In the genomic region with DNA sequence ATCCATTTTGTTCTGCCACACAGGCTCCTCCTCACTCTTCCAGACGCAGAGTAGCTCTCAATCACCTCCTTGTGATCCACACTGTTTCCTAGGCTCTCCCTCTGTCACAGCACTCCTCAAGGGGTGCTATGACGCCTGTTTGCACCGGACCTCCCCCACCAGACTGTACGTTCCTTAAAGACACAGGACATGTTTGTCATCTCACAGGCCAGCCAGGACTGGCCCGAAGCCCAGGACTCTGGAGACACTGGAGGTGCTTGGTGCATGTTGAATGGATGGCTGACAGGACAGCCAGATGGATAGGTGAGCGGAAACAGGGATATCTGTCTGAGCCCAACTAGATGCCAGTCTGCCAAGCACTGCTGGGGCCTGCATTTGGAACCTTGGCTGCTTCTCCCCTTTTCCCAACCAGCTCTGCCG, we compare ENCODE assay signal across 15 cellular contexts. TPM values are rescaled to one million over a fixed set of nuclear protein-coding genes. Genes with fewer than 3 reads are reported as not detected.
DNase-seq lines count a peak whose midpoint lies in the region; ATAC-seq and TF ChIP-seq lines count a peak whose summit lies in the region.
"Had no signal": no experiment of that assay in that cellular context is flagged by ENCODE, and none has a peak within 500 bp of the region (broad histone marks: within the 10 kb centered on the region; RNA-seq: fewer than 3 reads in every experiment).

No MANE protein-coding gene starts in this region.

- BruUV-seq in MCF 10A (replicated peaks; lab: Mats Ljungman, UMichigan): no TSS peak

- H3K4me3 Mint-ChIP-seq in MCF 10A (ENCODE audit: unreplicated experiment): no peak overlapping the region

- peak; percentile 72 to 85 for DNase-seq in breast epithelium (ENCODE audit: low spot score in 2 of 2)
- DNase-seq in MCF 10A (ENCODE audit: unreplicated experiment): no peak
- peak; percentile 67 for DNase-seq in medulla oblongata (ENCODE audit: extremely low spot score)
- DNase-seq in NOMO-1 (lab: John Stamatoyannopoulos, UW; ENCODE audit: unreplicated experiment in 2 of 2): no peak
- no peak for DNase-seq in activated CD8-positive, alpha-beta memory T cell treated with anti-CD3 and anti-CD28 coated beads, Interleukin-2, amount 50 U/mL, for 4 hours
- DNase-seq: activated effector memory CD4-positive, alpha-beta T cell treated with Interleukin-2 at 50 U/mL for 16 hours; mesendoderm; NCI-H2107; stimulated activated CD4-positive, alpha-beta T cell treated with anti-CD3 and anti-CD28 coated beads, Interleukin-2, amount 100 ng/mL, for 24 hours had no signal

- no peak for TF ChIP-seq POLR2A in breast epithelium (IDR thresholded peaks at IDR 0.05)

- POLR2A ChIA-PET in MCF 10A (lab: Yijun Ruan, JAX): interaction anchor here (0.6 to 0.9 kb wide), 2 partner anchors 14 to 164 kb away, joined by 3 read pairs; no protein-coding TSS in a partner anchor

- H3K9me3 ChIP-seq in breast epithelium: no peaks in the 10 kb centered on the region
- H3K9me3 ChIP-seq: esophagus muscularis mucosa, pancreas had no signal

- peaks cover 13% of the 10 kb centered on the region for H3K36me3 Mint-ChIP-seq in MCF 10A (ENCODE audit: insufficient read depth, unreplicated experiment)

- intact Hi-C loops in breast epithelium (cut with DNase I; ENCODE audit: low total_unique reads): loop anchor here (2.0 kb wide), 1 partner anchor 19 kb away; no protein-coding TSS in a partner anchor
- intact Hi-C loops in MCF 10A (cut with micrococcal nuclease): no loop called here

- peaks cover 19% of the 10 kb centered on the region for H3K4me1 Mint-ChIP-seq in MCF 10A (ENCODE audit: insufficient read depth, unreplicated experiment)

- peaks cover 8 to 14% of the 10 kb centered on the region in 2 donors for H3K4me1 ChIP-seq in breast epithelium

- H3K27ac ChIP-seq in breast epithelium (peak overlapping the region; percentile 84 to 88), cingulate gyrus (ENCODE audit: low read depth, low read length) (peak overlapping the region; percentile 32)
- H3K27ac ChIP-seq: HL-60, pancreas had no signal

- CTCF ChIA-PET in MCF 10A (lab: Yijun Ruan, JAX): interaction anchor here (0.7 kb wide), 1 partner anchor 40 kb away, joined by 5 read pairs; no protein-coding TSS in a partner anchor

- no peaks in the 10 kb centered on the region for H3K36me3 ChIP-seq in breast epithelium
- H3K36me3 ChIP-seq: pancreas had no signal

- no peak for ATAC-seq in HG02938 (IDR thresholded peaks at IDR 0.05; ENCODE audit: unreplicated experiment)
- ATAC-seq in HG02970 (IDR thresholded peaks at IDR 0.05; ENCODE audit: low FRiP score, unreplicated experiment): no peak
- ATAC-seq: pancreas had no signal

- no peaks in the 10 kb centered on the region for H3K27me3 Mint-ChIP-seq in MCF 10A (ENCODE audit: insufficient read depth, unreplicated experiment)

- H3K9me3 Mint-ChIP-seq in MCF 10A (ENCODE audit: unreplicated experiment): no peaks in the 10 kb centered on the region

- no peak for TF ChIP-seq CTCF in breast epithelium (IDR thresholded peaks at IDR 0.05)
- no peak for TF ChIP-seq CTCF in MCF 10A (IDR thresholded peaks at IDR 0.05; ENCODE audit: unreplicated experiment)

- no peaks in the 10 kb centered on the region for H3K27me3 ChIP-seq in breast epithelium
- H3K27me3 ChIP-seq: esophagus muscularis mucosa, pancreas had no signal

- H3K4me3 ChIP-seq in breast epithelium: no peak overlapping the region
- H3K4me3 ChIP-seq: esophagus muscularis mucosa, pancreas had no signal

- no peak overlapping the region for H3K27ac Mint-ChIP-seq in MCF 10A (ENCODE audit: low read depth, unreplicated experiment)

RNA-seq across cellular contexts. Expression of a gene that starts 13.6 kb away (rescaled TPM):
- total RNA-seq in breast epithelium (10 to 100 TPM; 41.1 to 68.1 (median 59.3) TPM), MCF 10A (2022) (37.5 and 40.3 TPM in 2 replicates)

RNA-seq across cellular contexts. Expression of a gene that starts 33.8 kb away (rescaled TPM):
- total RNA-seq in breast epithelium (100 to 1,000 TPM in 1 of 3 donors, 10 to 100 TPM in 2; 37.3 to 126 (median 85.5) TPM), MCF 10A (2022) (54.7 and 71.4 TPM in 2 replicates)

RNA-seq across cellular contexts. Expression of a gene that starts 57.5 kb away (rescaled TPM):
- total RNA-seq in breast epithelium (1 to 10 TPM in 2 of 3 donors, under 1 TPM in 1; 0.80 to 1.3 (median 1.0) TPM), MCF 10A (2022) (3.6 and 7.1 TPM in 2 replicates)

Comparison
In these comparisons a context has a peak if more than half of its experiments do, and no peak if none do; other contexts are left out.
1. DNase-seq: peak in breast epithelium (2 of 2) and medulla oblongata (single experiment); none in MCF 10A (single experiment), NOMO-1 (0 of 2) and activated CD8-positive, alpha-beta memory T cell treated with anti-CD3 and anti-CD28 coated beads, Interleukin-2, amount 50 U/mL, for 4 hours (single experiment).